Comparison of ENCODE assay signal across 29 cellular contexts in the genomic region with DNA sequence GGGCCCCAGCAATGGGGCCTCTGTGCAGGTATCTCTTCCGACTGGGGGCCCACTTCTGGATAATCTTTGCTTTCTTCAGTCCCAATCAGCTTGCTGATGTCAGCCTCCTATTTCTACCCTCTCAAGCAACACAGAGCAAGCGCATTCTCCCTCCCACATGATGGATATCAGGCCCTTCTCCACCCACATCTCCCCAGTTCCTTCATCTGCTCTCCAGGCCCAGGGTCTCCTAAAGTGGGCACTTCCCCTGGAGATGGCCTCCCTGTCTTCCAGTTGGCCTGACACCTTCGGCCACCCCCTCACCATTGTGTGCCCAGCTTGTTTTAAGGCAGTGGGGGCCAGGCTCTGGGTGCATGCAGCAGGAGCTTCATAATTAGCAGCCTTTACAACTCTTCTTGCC.
A peak's percentile ranks its signal among the peaks of the same experiment; 100 is the strongest.
DNase-seq lines count a peak whose midpoint lies in the region; ATAC-seq and TF ChIP-seq lines count a peak whose summit lies in the region.
"Had no signal": no experiment of that assay in that cellular context is flagged by ENCODE, and none has a peak within 500 bp of the region (broad histone marks: within the 10 kb centered on the region; RNA-seq: fewer than 3 reads in every experiment).

No MANE protein-coding gene starts in this region.

- H2BK5ac ChIP-seq in neuronal stem cell (ENCODE audit: low read length), result no peak overlapping the region

- H3K4me2 ChIP-seq in neuronal stem cell (ENCODE audit: insufficient read depth, low read length, poor library complexity, severe bottlenecking), result no peak overlapping the region
- H3K4me2 ChIP-seq: KMS-11 had no signal

- H3K36me3 ChIP-seq in cardiac muscle cell (no peaks in the 10 kb centered on the region), rectal smooth muscle tissue (ENCODE audit: control insufficient read depth, insufficient read depth, low read length) (peaks cover 13% of the 10 kb centered on the region), neuronal stem cell (replicated peaks in 1 of 2; ENCODE audit: control insufficient read depth in 2 of 2, insufficient read depth in 2 of 2, low read length in 2 of 2) (peaks cover 13 to 15% of the 10 kb centered on the region in 2 donors), HAP-1 (replicated peaks) (no peaks in the 10 kb centered on the region; the same call in none of the 2 replicates)
- H3K36me3 ChIP-seq: uterus had no signal

- no peak overlapping the region for H3K9ac ChIP-seq in rectal smooth muscle tissue (ENCODE audit: low read length)
- H3K9ac ChIP-seq in neuronal stem cell (ENCODE audit: low read depth, low read length, poor library complexity), result no peak overlapping the region
- H3K9ac ChIP-seq: GM23248, KMS-11 had no signal

- H3K18ac ChIP-seq in neuronal stem cell (ENCODE audit: low read length), result no peak overlapping the region

- intact Hi-C loops in Right ventricle myocardium superior (cut with DNase I), result no loop called here
- intact Hi-C loops in dorsolateral prefrontal cortex (cut with DNase I), result loop anchor here (5.0 kb wide), 1 partner anchor 50 kb away; no protein-coding TSS in a partner anchor

- no peak overlapping the region for H2AK5ac ChIP-seq in neuronal stem cell (ENCODE audit: low read depth, low read length)

- H3K4me1 ChIP-seq in cardiac muscle cell (ENCODE audit: low read depth) (peaks cover 44% of the 10 kb centered on the region), rectal smooth muscle tissue (ENCODE audit: control insufficient read depth, insufficient read depth, low read length) (peaks cover 84% of the 10 kb centered on the region), neuronal stem cell (ENCODE audit: control insufficient read depth in 2 of 2, insufficient read depth in 1 of 2, low read depth in 1 of 2, low read length in 2 of 2) (peaks cover 21 to 23% of the 10 kb centered on the region in 2 donors), HAP-1 (peaks cover 12% of the 10 kb centered on the region)

- no peak overlapping the region for H2BK120ac ChIP-seq in neuronal stem cell (ENCODE audit: low read depth, low read length)

- H3K79me1 ChIP-seq in neuronal stem cell (ENCODE audit: low read depth, low read length), result no peaks in the 10 kb centered on the region

- no peaks in the 10 kb centered on the region for H3K27me3 ChIP-seq in cardiac muscle cell
- H3K27me3 ChIP-seq in dorsolateral prefrontal cortex, result no peaks in the 10 kb centered on the region
- no peaks in the 10 kb centered on the region for H3K27me3 ChIP-seq in rectal smooth muscle tissue (ENCODE audit: control insufficient read depth, insufficient read depth, low read length)
- peaks cover 0 to 2% (median 0%) of the 10 kb centered on the region in 3 experiments for H3K27me3 ChIP-seq in neuronal stem cell (ENCODE audit: control insufficient read depth in 3 of 3, insufficient read depth in 3 of 3, low read depth in 1 of 3, low read length in 3 of 3)
- no peaks in the 10 kb centered on the region for H3K27me3 ChIP-seq in HAP-1 (ENCODE audit: low read depth)
- H3K27me3 ChIP-seq: body of pancreas, testis, uterus had no signal

- ATAC-seq in Right ventricle myocardium superior (ENCODE audit: poor library complexity), result no peak
- ATAC-seq: body of pancreas, left cardiac atrium had no signal

- no peak overlapping the region for H3K4me3 ChIP-seq in cardiac muscle cell
- no peak overlapping the region for H3K4me3 ChIP-seq in dorsolateral prefrontal cortex
- no peak overlapping the region for H3K4me3 ChIP-seq in rectal smooth muscle tissue (ENCODE audit: low read length)
- H3K4me3 ChIP-seq in neuronal stem cell (ENCODE audit: low read length in 2 of 2), result no peak overlapping the region
- H3K4me3 ChIP-seq in HAP-1, result no peak overlapping the region
- H3K4me3 ChIP-seq: body of pancreas, GM23248, SK-N-MC, testis, uterus had no signal

- no peak for DNase-seq in cardiac muscle cell (ENCODE audit: low read depth in 1 of 2, low spot score in 1 of 2)
- DNase-seq in Right ventricle myocardium superior, result no peak
- DNase-seq in dorsolateral prefrontal cortex, result no peak
- no peak for DNase-seq in stimulated activated CD4-positive, alpha-beta T cell treated with anti-CD3 and anti-CD28 coated beads, Interleukin-4, amount 100 ng/mL, for 4 hours
- DNase-seq in NCI-H526 treated with DMSO at 0.1 percent for 48 hours (lab: John Stamatoyannopoulos, UW), result no peak
- DNase-seq in neuronal stem cell (ENCODE audit: low spot score), result no peak
- no peak for DNase-seq in HAP-1 (ENCODE audit: low spot score in 2 of 2)
- DNase-seq: activated CD4-positive, alpha-beta memory T cell treated with anti-CD3 and anti-CD28 coated beads for 36 hours; activated CD4-positive, CD25-positive, alpha-beta regulatory T cell treated with anti-CD3 and anti-CD28 coated beads, Interleukin-2, amount 50 U/mL, for 72 hours; activated effector memory CD4-positive, alpha-beta T cell treated with anti-CD3 and anti-CD28 coated beads, Interleukin-2, amount 50 U/mL, for 16 hours; activated T-cell treated with anti-CD3 and anti-CD28 coated beads for 4 hours; body of pancreas; DMS153; GM23248; hippocampal formation; left cardiac atrium; mammary epithelial cell; MM.1S; NCI-H2081; NCI-H226; NCI-H774; nucleus accumbens; RPMI8226; stimulated activated CD8-positive, alpha-beta memory T cell treated with anti-CD3 and anti-CD28 coated beads, Interleukin-4, amount 100 ng/mL, for 48 hours; testis; uterus had no signal

- in situ Hi-C loops in HAP-1 (cut with MboI; ENCODE audit: low sequenced_read_pairs), result no loop called here

- WGBS in neuronal stem cell (ENCODE audit: extremely low coverage in 2 of 2, insufficient read length in 2 of 2, insufficient replicate concordance in 1 of 2), 2 donors, result no CpG with 5 or more reads among the region's 3 CpGs

- H2BK12ac ChIP-seq in neuronal stem cell (ENCODE audit: low read length), result no peak overlapping the region

- no peak overlapping the region for H3K23ac ChIP-seq in neuronal stem cell (ENCODE audit: low read depth, low read length, poor library complexity)

- H2BK15ac ChIP-seq in neuronal stem cell (ENCODE audit: low read length), result no peak overlapping the region

- H3K9me3 ChIP-seq in cardiac muscle cell (ENCODE audit: low read depth) (no peaks in the 10 kb centered on the region), neuronal stem cell (replicated peaks in 1 of 2; ENCODE audit: control insufficient read depth in 2 of 2, insufficient read depth in 1 of 2, low read depth in 1 of 2, low read length in 2 of 2) (peaks cover 0 to 1% of the 10 kb centered on the region in 2 donors), HAP-1 (no peaks in the 10 kb centered on the region)
- H3K9me3 ChIP-seq: body of pancreas, testis, uterus had no signal

- no peak overlapping the region for H3K14ac ChIP-seq in neuronal stem cell (ENCODE audit: low read length)

- H3K4ac ChIP-seq in neuronal stem cell (ENCODE audit: low read length), result no peak overlapping the region

- H3K27ac ChIP-seq in cardiac muscle cell (peak overlapping the region; percentile 60), dorsolateral prefrontal cortex (peak overlapping the region in 57 of 59 donors; percentile 0 to 99 (median 86)), rectal smooth muscle tissue (ENCODE audit: low read depth, low read length) (peak overlapping the region; percentile 0), neuronal stem cell (replicated peaks; ENCODE audit: low read length) (no peak overlapping the region)
- H3K27ac ChIP-seq: body of pancreas, GM23248, KMS-11, SK-N-MC, testis, uterus had no signal

- no peak overlapping the region for H4K91ac ChIP-seq in neuronal stem cell (ENCODE audit: low read depth, low read length, poor library complexity)

- TF ChIP-seq CTCF in cardiac muscle cell (IDR thresholded peaks at IDR 0.05; ENCODE audit: low read depth, low read length), result no peak
- no peak for TF ChIP-seq CTCF in dorsolateral prefrontal cortex (IDR thresholded peaks at IDR 0.05 in 54 of 56, conservative IDR thresholded peaks at IDR 0.05 in 2 of 56; ENCODE audit: low read depth in 1 of 56, partially characterized antibody in 56 of 56)

- H2AFZ ChIP-seq in neuronal stem cell (ENCODE audit: low read length), result no peak overlapping the region
- H2AFZ ChIP-seq: GM23248 had no signal

- H4K8ac ChIP-seq in neuronal stem cell (ENCODE audit: low read depth, low read length), result no peak overlapping the region
